31 cellular contexts compared by ENCODE assay signal in genomic region chr11:8638300-8638699, GRCh38. TPM values are rescaled to one million over a fixed set of nuclear protein-coding genes. Genes with fewer than 3 reads are reported as not detected.
DNase-seq lines count a peak whose midpoint lies in the region; ATAC-seq and TF ChIP-seq lines count a peak whose summit lies in the region.
"Had no signal": no experiment of that assay in that cellular context is flagged by ENCODE, and none has a peak within 500 bp of the region (broad histone marks: within the 10 kb centered on the region; RNA-seq: fewer than 3 reads in every experiment).

No MANE protein-coding gene starts in this region.

- no peak for TF ChIP-seq CTCF in HFFc6 (IDR thresholded peaks at IDR 0.05)
- TF ChIP-seq CTCF in WTC11 (IDR thresholded peaks at IDR 0.05), result no peak
- no peak for TF ChIP-seq CTCF in fibroblast of the aortic adventitia (IDR thresholded peaks at IDR 0.05; ENCODE audit: insufficient read depth, low read length)

- H3K27ac ChIP-seq in SJCRH30, result no peak overlapping the region
- H3K27ac ChIP-seq in naive thymus-derived CD4-positive, alpha-beta T cell (ENCODE audit: low read depth, low read length), result no peak overlapping the region
- H3K27ac ChIP-seq: BLaER1, epithelial cell of prostate, Peyer's patch, right lobe of liver had no signal

- peaks cover 19% of the 10 kb centered on the region for H3K4me1 Mint-ChIP-seq in HFFc6 (ENCODE audit: low read depth)
- H3K4me1 Mint-ChIP-seq in WTC11, result peaks cover 28% of the 10 kb centered on the region
- H3K4me1 Mint-ChIP-seq in naive thymus-derived CD4-positive, alpha-beta T cell, result peaks cover 0 to 10% (median 0%) of the 10 kb centered on the region in 7 donors
- H3K4me1 Mint-ChIP-seq: immature natural killer cell; memory B cell; stimulated activated memory B cell treated with anti-CD40 and anti-IgM and Interleukin-4, amounts not matched to agents 10 μg/mL and 1 μg/mL and 100 μg/mL, for 72 hours had no signal

- H3K4me1 ChIP-seq in SJCRH30, result no peaks in the 10 kb centered on the region
- no peaks in the 10 kb centered on the region for H3K4me1 ChIP-seq in naive thymus-derived CD4-positive, alpha-beta T cell (ENCODE audit: control insufficient read depth in 2 of 2, insufficient read depth in 2 of 2, low read length in 2 of 2)
- H3K4me1 ChIP-seq: BLaER1, Peyer's patch, right lobe of liver had no signal

- H3K4me3 ChIP-seq in fibroblast of the aortic adventitia (ENCODE audit: low read depth, low read length), result no peak overlapping the region
- H3K4me3 ChIP-seq in SJCRH30, result no peak overlapping the region
- no peak overlapping the region for H3K4me3 ChIP-seq in naive thymus-derived CD4-positive, alpha-beta T cell (ENCODE audit: low read length)
- H3K4me3 ChIP-seq: BLaER1, Peyer's patch, right lobe of liver had no signal

- intact Hi-C loops in naive thymus-derived CD4-positive, alpha-beta T cell (cut with micrococcal nuclease), result no loop called here

- peaks cover 1% of the 10 kb centered on the region; the same call in 1 of the 2 replicates for H3K27me3 Mint-ChIP-seq in HFFc6 (ENCODE audit: insufficient read depth)
- no peaks in the 10 kb centered on the region; the same call in 1 of the 2 replicates for H3K27me3 Mint-ChIP-seq in WTC11 (ENCODE audit: low read depth)
- no peaks in the 10 kb centered on the region for H3K27me3 Mint-ChIP-seq in naive thymus-derived CD4-positive, alpha-beta T cell
- H3K27me3 Mint-ChIP-seq: activated CD4-positive, alpha-beta T cell treated with anti-CD3 and anti-CD28 coated beads for 36 hours; memory B cell; stimulated activated memory B cell treated with anti-CD40 and anti-IgM and Interleukin-4, amounts not matched to agents 10 μg/mL and 1 μg/mL and 100 μg/mL, for 72 hours; type B pancreatic cell had no signal

- H3K36me3 ChIP-seq in SJCRH30, result no peaks in the 10 kb centered on the region
- H3K36me3 ChIP-seq in naive thymus-derived CD4-positive, alpha-beta T cell (ENCODE audit: control insufficient read depth in 2 of 3, insufficient read depth in 3 of 3, low read length in 3 of 3), result peaks cover 3 to 76% (median 14%) of the 10 kb centered on the region in 3 experiments

- no peaks in the 10 kb centered on the region for H3K27me3 ChIP-seq in SJCRH30
- H3K27me3 ChIP-seq in naive thymus-derived CD4-positive, alpha-beta T cell (ENCODE audit: control insufficient read depth in 2 of 2, insufficient read depth in 2 of 2, low read length in 2 of 2), result no peaks in the 10 kb centered on the region
- H3K27me3 ChIP-seq: BLaER1, Peyer's patch, right lobe of liver had no signal

- ATAC-seq in WTC11, result 0 out of 2 replicates have a peak, but pooled peaks have one; percentile 7
- ATAC-seq in naive thymus-derived CD4-positive, alpha-beta T cell, result no peak
- ATAC-seq: activated CD4-positive, alpha-beta T cell treated with anti-CD3 and anti-CD28 coated beads for 36 hours; left lobe of liver; right lobe of liver; stimulated activated memory B cell treated with anti-CD40 and anti-IgM and Interleukin-4, amounts not matched to agents 10 μg/mL and 1 μg/mL and 100 μg/mL, for 72 hours had no signal

- DNase-seq in AG20443 (ENCODE audit: low spot score) (peak; percentile 27), HFFc6 (peak; percentile 8), WTC11 (ENCODE audit: low spot score) (no peak), fibroblast of the aortic adventitia (ENCODE audit: low read depth) (peak; percentile 4), NCI-H2081 (lab: John Stamatoyannopoulos, UW) (no peak), SJCRH30 (no peak), COLO668 (lab: John Stamatoyannopoulos, UW; ENCODE audit: unreplicated experiment) (no peak)
- no peak for DNase-seq in naive thymus-derived CD4-positive, alpha-beta T cell
- DNase-seq: activated CD4-positive, alpha-beta T cell treated with anti-CD3 and anti-CD28 coated beads for 36 hours; activated gamma-delta T cell; activated T-cell treated with anti-CD3 and anti-CD28 coated beads for 4 hours; foreskin melanocyte; immature natural killer cell; NCI-H1092 treated with DMSO at 0.1 percent for 48 hours; NCI-H187 treated with DMSO at 0.1 percent for 48 hours; NCI-H524 treated with DMSO at 0.1 percent for 48 hours; NK-92 treated with Interleukin-12 subunit alpha and Interleukin-12 subunit beta, amount 100 ng/mL, for 24 hours; Peyer's patch; right lobe of liver; SIG-M5; stimulated activated CD4-positive, alpha-beta T cell treated with anti-CD3 and anti-CD28 coated beads, Interleukin-12 subunit alpha, Interleukin-12 subunit beta, amount 100 ng/mL, for 4 hours; stimulated activated CD4-positive, alpha-beta T cell treated with anti-CD3 and anti-CD28 coated beads, Interleukin-4, amount 100 ng/mL, for 4 hours; substantia nigra; T-helper 1 cell had no signal

- peaks cover 43% of the 10 kb centered on the region for H3K36me3 Mint-ChIP-seq in HFFc6 (ENCODE audit: low read depth)
- H3K36me3 Mint-ChIP-seq in WTC11, result peaks cover 18% of the 10 kb centered on the region; the same call in 1 of the 2 replicates
- peaks cover 23 to 85% (median 57%) of the 10 kb centered on the region in 5 donors for H3K36me3 Mint-ChIP-seq in naive thymus-derived CD4-positive, alpha-beta T cell

- H3K4me3 Mint-ChIP-seq in HFFc6, result no peak overlapping the region
- H3K4me3 Mint-ChIP-seq in WTC11, result no peak overlapping the region
- no peak overlapping the region for H3K4me3 Mint-ChIP-seq in naive thymus-derived CD4-positive, alpha-beta T cell
- H3K4me3 Mint-ChIP-seq: activated CD4-positive, alpha-beta T cell treated with anti-CD3 and anti-CD28 coated beads for 36 hours; brain; immature natural killer cell; memory B cell; stimulated activated memory B cell treated with anti-CD40 and anti-IgM and Interleukin-4, amounts not matched to agents 10 μg/mL and 1 μg/mL and 100 μg/mL, for 72 hours; type B pancreatic cell had no signal

- H3K9me3 Mint-ChIP-seq in HFFc6, result peaks cover 9% of the 10 kb centered on the region
- peaks cover 13% of the 10 kb centered on the region for H3K9me3 Mint-ChIP-seq in WTC11
- peaks cover 0 to 14% (median 6%) of the 10 kb centered on the region in 11 donors for H3K9me3 Mint-ChIP-seq in naive thymus-derived CD4-positive, alpha-beta T cell

- POLR2A ChIA-PET in WTC11 (lab: Charles Lee), result interaction anchor here (0.6 kb wide), 1 partner anchor 556 kb away, joined by 4 read pairs; no protein-coding TSS in a partner anchor
- POLR2A ChIA-PET in naive thymus-derived CD4-positive, alpha-beta T cell (lab: Charles Lee), result no interaction called here

- H3K9me3 ChIP-seq in SJCRH30 (replicated peaks), result no peaks in the 10 kb centered on the region
- no peaks in the 10 kb centered on the region for H3K9me3 ChIP-seq in naive thymus-derived CD4-positive, alpha-beta T cell (ENCODE audit: control insufficient read depth in 2 of 3, low read length in 3 of 3)

- CTCF ChIA-PET in WTC11 (lab: Charles Lee), result no interaction called here
- CTCF ChIA-PET in naive thymus-derived CD4-positive, alpha-beta T cell (lab: Charles Lee), result no interaction called here

- H3K27ac Mint-ChIP-seq in HFFc6 (peak overlapping the region; percentile 75), WTC11 (no peak overlapping the region)
- H3K27ac Mint-ChIP-seq in naive thymus-derived CD4-positive, alpha-beta T cell, result no peak overlapping the region
- H3K27ac Mint-ChIP-seq: activated CD4-positive, alpha-beta T cell treated with anti-CD3 and anti-CD28 coated beads for 36 hours; brain; immature natural killer cell; memory B cell; stimulated activated memory B cell treated with anti-CD40 and anti-IgM and Interleukin-4, amounts not matched to agents 10 μg/mL and 1 μg/mL and 100 μg/mL, for 72 hours; type B pancreatic cell had no signal

TF ChIP-seq in WTC11, 78 proteins besides CTCF, POLR2A, EP300 and RAD21:
- no peak for TF ChIP-seq IRF2 (CRISPR knock-in tag; IDR thresholded peaks at IDR 0.05; ENCODE audit: borderline replicate concordance, low read depth)
- TF ChIP-seq ATF1 (CRISPR knock-in tag; IDR thresholded peaks at IDR 0.05), result no peak
- TF ChIP-seq ZNF512 (CRISPR knock-in tag; IDR thresholded peaks at IDR 0.05; ENCODE audit: borderline replicate concordance), result no peak
- TF ChIP-seq FOXK1 (CRISPR knock-in tag; IDR thresholded peaks at IDR 0.05), result no peak
- no peak for TF ChIP-seq GTF2I (CRISPR knock-in tag; conservative IDR thresholded peaks at IDR 0.05)

RNA-seq across cellular contexts. Expression of gene TRIM66, which starts 44.2 kb away (rescaled TPM):
- total RNA-seq in HFFc6 (2021; fragmentation: NEBNext Ultra II Directional; extraction: Animal tissue kit (Norgen Biotek cat#: 25700)), result 1 to 10 TPM; 4.5 to 6.9 (median 5.6) TPM
- total RNA-seq in WTC11 (2021) (5.6 to 8.0 TPM (median 7.8 TPM) in 3 replicates), fibroblast of the aortic adventitia (ENCODE audit: low replicate concordance) (4.1 and 5.6 TPM in 2 replicates)
- total RNA-seq in SJCRH30 (2014; rRNA removed; shearing (Covaris generic)), result 2.0 and 3.5 TPM in 2 replicates
- 10 to 100 TPM; 16.0 to 37.6 (median 24.2) TPM for total RNA-seq in naive thymus-derived CD4-positive, alpha-beta T cell
- polyA plus RNA-seq in naive thymus-derived CD4-positive, alpha-beta T cell, result under 1 TPM; 0.32 to 0.85 TPM

RNA-seq across cellular contexts. Expression of gene STK33, which starts 44.3 kb away (rescaled TPM):
- total RNA-seq in HFFc6 (2021; fragmentation: NEBNext Ultra II Directional; extraction: Animal tissue kit (Norgen Biotek cat#: 25700)), result 1 to 10 TPM in 4 of 6 experiments, under 1 TPM in 1, not detected in 1; 0.73 to 4.0 (median 3.8) TPM
- total RNA-seq in WTC11 (2021) (13.2 to 16.7 TPM (median 13.3 TPM) in 3 replicates), fibroblast of the aortic adventitia (ENCODE audit: low replicate concordance) (1.1 and 3.8 TPM in 2 replicates)
- total RNA-seq in SJCRH30 (2014; rRNA removed; shearing (Covaris generic)), result 4.7 and 6.6 TPM in 2 replicates
- total RNA-seq in naive thymus-derived CD4-positive, alpha-beta T cell, result 1 to 10 TPM in 1 of 5 experiments, under 1 TPM in 2, not detected in 2; 0.19 to 1.2 (median 0.61) TPM
- not detected for polyA plus RNA-seq in naive thymus-derived CD4-positive, alpha-beta T cell
- polyA plus RNA-seq: immature natural killer cell had no signal

RNA-seq across cellular contexts. Expression of gene RPL27A, which starts 44.3 kb away (rescaled TPM):
- total RNA-seq in HFFc6 (2021; fragmentation: NEBNext Ultra II Directional; extraction: Animal tissue kit (Norgen Biotek cat#: 25700)), result 1,000 to 10,000 TPM in 4 of 6 experiments, 100 to 1,000 TPM in 2; 973 to 1,209 (median 1,069) TPM
- total RNA-seq in WTC11 (2021), result 1,103 to 1,198 TPM (median 1,179 TPM) in 3 replicates
- total RNA-seq in fibroblast of the aortic adventitia (ENCODE audit: low replicate concordance), result 505 and 965 TPM in 2 replicates
- 1,468 and 1,571 TPM in 2 replicates for total RNA-seq in SJCRH30 (2014; rRNA removed; shearing (Covaris generic))
- 1,000 to 10,000 TPM in 4 of 5 experiments, 100 to 1,000 TPM in 1; 758 to 2,116 (median 1,670) TPM for total RNA-seq in naive thymus-derived CD4-positive, alpha-beta T cell
- polyA plus RNA-seq in naive thymus-derived CD4-positive, alpha-beta T cell, result 1,000 to 10,000 TPM; 4,766 to 4,835 TPM

Comparison
In these comparisons a context has a peak if more than half of its experiments do, and no peak if none do; other contexts are left out.
1. DNase-seq: peak in AG20443 (single experiment), HFFc6 (single experiment) and fibroblast of the aortic adventitia (single experiment); none in WTC11 (single experiment), NCI-H2081 (0 of 2), SJCRH30 (0 of 2), naive thymus-derived CD4-positive, alpha-beta T cell (0 of 9) and COLO668 (single experiment).